9 cellular contexts compared by ENCODE assay signal in genomic region chr1:234925440-234926251, GRCh38.
DNase-seq lines count a peak whose midpoint lies in the region; ATAC-seq and TF ChIP-seq lines count a peak whose summit lies in the region.
"Had no signal": no experiment of that assay in that cellular context is flagged by ENCODE, and none has a peak within 500 bp of the region (broad histone marks: within the 10 kb centered on the region; RNA-seq: fewer than 3 reads in every experiment).

No MANE protein-coding gene starts in this region.

- peak overlapping the region; percentile 74 for H3K4me3 Mint-ChIP-seq in activated T-helper 1 cell treated with anti-CD3 and anti-CD28 coated beads, Interleukin-12 subunit alpha, Interleukin-12 subunit beta, Interleukin-2, Interleukin-4 antibody, amounts not matched to agents 30 ng/mL and 10 ng/mL and 1 ng/mL, durations not matched to agents 14 hours and 24 hours and 36 hours

- H3K14ac ChIP-seq in trophoblast cell (ENCODE audit: low read length), result no peak overlapping the region

- H3K4me1 Mint-ChIP-seq in activated T-helper 1 cell treated with anti-CD3 and anti-CD28 coated beads, Interleukin-12 subunit alpha, Interleukin-12 subunit beta, Interleukin-2, Interleukin-4 antibody, amounts not matched to agents 30 ng/mL and 10 ng/mL and 1 ng/mL, durations not matched to agents 14 hours and 24 hours and 36 hours (ENCODE audit: low read depth), result peaks cover 64% of the 10 kb centered on the region

- intact Hi-C loops in activated T-helper 1 cell treated with anti-CD3 and anti-CD28 coated beads, Interleukin-12 subunit alpha, Interleukin-12 subunit beta, Interleukin-2, Interleukin-4 antibody, amounts not matched to agents 30 ng/mL and 10 ng/mL and 1 ng/mL, durations not matched to agents 14 hours and 24 hours and 36 hours (cut with micrococcal nuclease), result loop anchor here (1.0 to 2.0 kb wide), 12 partner anchors 31 to 424 kb away; no protein-coding TSS in a partner anchor

- no peak for TF ChIP-seq CTCF in AG09309 (IDR thresholded peaks at IDR 0.05; ENCODE audit: control insufficient read depth, insufficient read depth, low read depth, low read length, missing control alignments)

- H2BK5ac ChIP-seq in trophoblast cell (ENCODE audit: low read depth, low read length, poor library complexity), result peak overlapping the region; percentile 75

- H3K36me3 ChIP-seq in trophoblast cell (ENCODE audit: control insufficient read depth in 1 of 2, insufficient read depth in 2 of 2, low read length in 2 of 2), result no peaks in the 10 kb centered on the region
- H3K36me3 ChIP-seq: neutrophil had no signal

- peak overlapping the region; percentile 91 for H3K27ac ChIP-seq in trophoblast cell (ENCODE audit: low read depth, low read length)
- H3K27ac ChIP-seq: neutrophil had no signal

- no peak overlapping the region for H4K8ac ChIP-seq in trophoblast cell (ENCODE audit: low read depth, low read length)

- no peak overlapping the region for H3K23ac ChIP-seq in trophoblast cell (ENCODE audit: low read length)

- no peak overlapping the region for H2AFZ ChIP-seq in trophoblast cell (ENCODE audit: insufficient read depth, low read length, poor library complexity)

- H3K4ac ChIP-seq in trophoblast cell (ENCODE audit: low read depth, low read length), result no peak overlapping the region

- H2AK5ac ChIP-seq in trophoblast cell (ENCODE audit: low read length), result peak overlapping the region; percentile 81

- DNase-seq in AG09309 (ENCODE audit: low read depth) (peak; percentile 98), HK-2 (ENCODE audit: unreplicated experiment) (peak; percentile 73), glomerular visceral epithelial cell (ENCODE audit: extremely low spot score) (peak; percentile 97), trophoblast cell (peak; percentile 86 to 95), NCI-H748 treated with DMSO at 0.1 percent for 48 hours (lab: John Stamatoyannopoulos, UW) (no peak)
- DNase-seq in activated T-helper 1 cell treated with anti-CD3 and anti-CD28 coated beads, Interleukin-12 subunit alpha, Interleukin-12 subunit beta, Interleukin-2, Interleukin-4 antibody, amounts not matched to agents 30 ng/mL and 10 ng/mL and 1 ng/mL, durations not matched to agents 14 hours and 24 hours and 36 hours (ENCODE audit: low spot score), result peak; percentile 17
- no peak for DNase-seq in effector CD4-positive, alpha-beta T cell

- H4K91ac ChIP-seq in trophoblast cell (ENCODE audit: low read depth, low read length), result peak overlapping the region; percentile 94

- peaks cover 14% of the 10 kb centered on the region for H3K36me3 Mint-ChIP-seq in activated T-helper 1 cell treated with anti-CD3 and anti-CD28 coated beads, Interleukin-12 subunit alpha, Interleukin-12 subunit beta, Interleukin-2, Interleukin-4 antibody, amounts not matched to agents 30 ng/mL and 10 ng/mL and 1 ng/mL, durations not matched to agents 14 hours and 24 hours and 36 hours (ENCODE audit: low read depth)

- no peak for ATAC-seq in HG02981 (IDR thresholded peaks at IDR 0.05; ENCODE audit: unreplicated experiment)

- peak overlapping the region; percentile 97 for H3K27ac Mint-ChIP-seq in activated T-helper 1 cell treated with anti-CD3 and anti-CD28 coated beads, Interleukin-12 subunit alpha, Interleukin-12 subunit beta, Interleukin-2, Interleukin-4 antibody, amounts not matched to agents 30 ng/mL and 10 ng/mL and 1 ng/mL, durations not matched to agents 14 hours and 24 hours and 36 hours

- no peaks in the 10 kb centered on the region for H3K27me3 Mint-ChIP-seq in activated T-helper 1 cell treated with anti-CD3 and anti-CD28 coated beads, Interleukin-12 subunit alpha, Interleukin-12 subunit beta, Interleukin-2, Interleukin-4 antibody, amounts not matched to agents 30 ng/mL and 10 ng/mL and 1 ng/mL, durations not matched to agents 14 hours and 24 hours and 36 hours (ENCODE audit: insufficient read depth)

- no peak overlapping the region for H3K4me2 ChIP-seq in trophoblast cell (ENCODE audit: low read length)

- H3K79me1 ChIP-seq in trophoblast cell (ENCODE audit: low read length), result peaks cover 30% of the 10 kb centered on the region

- H3K4me3 ChIP-seq in AG09309 (ENCODE audit: control insufficient read depth, low read depth, low read length), result no peak overlapping the region
- no peak overlapping the region for H3K4me3 ChIP-seq in trophoblast cell (ENCODE audit: low read depth, low read length)

- H3K79me2 ChIP-seq in trophoblast cell (ENCODE audit: control insufficient read depth, insufficient read depth, low read length, poor library complexity), result peaks cover 2% of the 10 kb centered on the region

- no peak overlapping the region for H4K12ac ChIP-seq in trophoblast cell (ENCODE audit: low read depth, low read length)

- H2BK12ac ChIP-seq in trophoblast cell (ENCODE audit: low read length), result peak overlapping the region; percentile 98

- H3K18ac ChIP-seq in trophoblast cell (ENCODE audit: low read length), result peak overlapping the region; percentile 72

- peaks cover 21% of the 10 kb centered on the region for H3K9me3 Mint-ChIP-seq in activated T-helper 1 cell treated with anti-CD3 and anti-CD28 coated beads, Interleukin-12 subunit alpha, Interleukin-12 subunit beta, Interleukin-2, Interleukin-4 antibody, amounts not matched to agents 30 ng/mL and 10 ng/mL and 1 ng/mL, durations not matched to agents 14 hours and 24 hours and 36 hours

- WGBS in trophoblast cell (ENCODE audit: extremely low coverage, insufficient coverage, insufficient read length), result no CpG with 5 or more reads among the region's 7 CpGs

- no peak overlapping the region for H3K9ac ChIP-seq in trophoblast cell (ENCODE audit: low read length)

- H3K27me3 ChIP-seq in trophoblast cell (ENCODE audit: insufficient read depth, low read length), result no peaks in the 10 kb centered on the region
- H3K27me3 ChIP-seq: neutrophil had no signal

- H3K9me3 ChIP-seq in trophoblast cell (ENCODE audit: insufficient read depth, low read depth, low read length), result peaks cover under 1% of the 10 kb centered on the region
- H3K9me3 ChIP-seq: neutrophil had no signal

- peak overlapping the region; percentile 92 for H2BK120ac ChIP-seq in trophoblast cell (ENCODE audit: insufficient read depth, low read length, poor library complexity)

- H3K4me1 ChIP-seq in trophoblast cell (ENCODE audit: control insufficient read depth in 1 of 2, insufficient read depth in 2 of 2, low read length in 2 of 2), result peaks cover 22 to 35% of the 10 kb centered on the region in 2 experiments

Comparison
In these comparisons a context has a peak if more than half of its experiments do, and no peak if none do; other contexts are left out.
1. DNase-seq: peak in AG09309 (single experiment), HK-2 (single experiment), activated T-helper 1 cell treated with anti-CD3 and anti-CD28 coated beads, Interleukin-12 subunit alpha, Interleukin-12 subunit beta, Interleukin-2, Interleukin-4 antibody, amounts not matched to agents 30 ng/mL and 10 ng/mL and 1 ng/mL, durations not matched to agents 14 hours and 24 hours and 36 hours (single experiment), glomerular visceral epithelial cell (single experiment) and trophoblast cell (2 of 2); none in effector CD4-positive, alpha-beta T cell (single experiment) and NCI-H748 treated with DMSO at 0.1 percent for 48 hours (single experiment).